In genomic region chr1:15409400-15410222, GRCh38 we compare ENCODE assay signal across 1 cellular context.
TF ChIP-seq lines count a peak whose summit lies in the region.

Gene EFHD2 (plus strand): TSS chr1:15409888. CDS start chr1:15409972, 84 bp downstream.

TF ChIP-seq in K562, 482 proteins besides CTCF, POLR2A, EP300 and RAD21 (continued from another document and continues in another):
- no peak for TF ChIP-seq TRIM25 (IDR thresholded peaks at IDR 0.05; ENCODE audit: borderline replicate concordance)
- TF ChIP-seq TGIF2 (CRISPR knock-in tag; IDR thresholded peaks at IDR 0.05): no peak
- TF ChIP-seq GATA2 (CRISPR knock-in tag; IDR thresholded peaks at IDR 0.05): no peak
- peak; percentile 6; the same call in 1 of the 2 replicates for TF ChIP-seq HNRNPL (IDR thresholded peaks at IDR 0.05; ENCODE audit: low read depth, low read length)
- no peak for TF ChIP-seq HNRNPUL1 (IDR thresholded peaks at IDR 0.05; ENCODE audit: low read length)
- TF ChIP-seq HSF4 (CRISPR knock-in tag; IDR thresholded peaks at IDR 0.05; ENCODE audit: borderline replicate concordance): no peak
- TF ChIP-seq FOXK2 (conservative IDR thresholded peaks at IDR 0.05 in 1 of 2, IDR thresholded peaks at IDR 0.05 in 1 of 2; ENCODE audit: low read depth in 2 of 2): no peak
- no peak for TF ChIP-seq DDX20 (tag; IDR thresholded peaks at IDR 0.05; ENCODE audit: low read depth)
- TF ChIP-seq PHB (CRISPR knock-in tag; IDR thresholded peaks at IDR 0.05): no peak
- no peak for TF ChIP-seq ZNF780A (CRISPR knock-in tag; IDR thresholded peaks at IDR 0.05)
- TF ChIP-seq POLR3G (IDR thresholded peaks at IDR 0.05; ENCODE audit: extremely low read depth, insufficient read length, insufficient replicate concordance): no peak
- TF ChIP-seq USF2 (CRISPR knock-in tag; IDR thresholded peaks at IDR 0.05): no peak
- peak in 2 of 3 experiments; percentile 70 to 81 for TF ChIP-seq YY1 (IDR thresholded peaks at IDR 0.05; ENCODE audit: borderline replicate concordance in 1 of 3, control insufficient read depth in 1 of 3, extremely low read depth in 1 of 3, insufficient read depth in 3 of 3, insufficient read length in 1 of 3, insufficient replicate concordance in 2 of 3, low read depth in 1 of 3, low read length in 2 of 3)
- no peak for TF ChIP-seq BCOR (IDR thresholded peaks at IDR 0.05)
- TF ChIP-seq ZNF384 (IDR thresholded peaks at IDR 0.05; ENCODE audit: low read depth, low read length): no peak
- TF ChIP-seq ZFP30 (CRISPR knock-in tag; IDR thresholded peaks at IDR 0.05; ENCODE audit: borderline replicate concordance): no peak
- TF ChIP-seq NCOA4 (IDR thresholded peaks at IDR 0.05; ENCODE audit: partially characterized antibody): no peak
- TF ChIP-seq ATF6 (CRISPR knock-in tag; IDR thresholded peaks at IDR 0.05): no peak
- no peak for TF ChIP-seq ZNF41 (CRISPR knock-in tag; conservative IDR thresholded peaks at IDR 0.05)
- TF ChIP-seq SOX6 (IDR thresholded peaks at IDR 0.05): peak; percentile 46; the same call in 1 of the 2 replicates
- peak; percentile 61; the same call in 1 of the 2 replicates for TF ChIP-seq SIN3B (IDR thresholded peaks at IDR 0.05; ENCODE audit: low read depth)
- no peak for TF ChIP-seq EZH2 (IDR thresholded peaks at IDR 0.05; ENCODE audit: borderline replicate concordance, low read depth, low read length)
- TF ChIP-seq ZBTB34 (CRISPR knock-in tag; IDR thresholded peaks at IDR 0.05): no peak
- TF ChIP-seq ZNF586 (CRISPR knock-in tag; conservative IDR thresholded peaks at IDR 0.05): no peak
- TF ChIP-seq ZSCAN32 (CRISPR knock-in tag; IDR thresholded peaks at IDR 0.05): no peak
- TF ChIP-seq E2F8 (IDR thresholded peaks at IDR 0.05; ENCODE audit: low read depth, partially characterized antibody): no peak
- peak; percentile 77 for TF ChIP-seq MTA3 (IDR thresholded peaks at IDR 0.05; ENCODE audit: borderline replicate concordance)
- TF ChIP-seq RERE (CRISPR knock-in tag; IDR thresholded peaks at IDR 0.05; ENCODE audit: borderline replicate concordance): no peak
- TF ChIP-seq LARP7 (IDR thresholded peaks at IDR 0.05): no peak
- TF ChIP-seq GATAD2B (IDR thresholded peaks at IDR 0.05; ENCODE audit: borderline replicate concordance): peak; percentile 98
- TF ChIP-seq SNAPC5 (CRISPR knock-in tag; IDR thresholded peaks at IDR 0.05): no peak
- TF ChIP-seq ZNF75A (CRISPR knock-in tag; IDR thresholded peaks at IDR 0.05): no peak
- peak; percentile 80 for TF ChIP-seq ARID4B (CRISPR knock-in tag; IDR thresholded peaks at IDR 0.05)
- TF ChIP-seq RAD51 (IDR thresholded peaks at IDR 0.05; ENCODE audit: borderline replicate concordance, low read depth): no peak
- TF ChIP-seq HES1 (IDR thresholded peaks at IDR 0.05; ENCODE audit: low read depth): no peak
- no peak for TF ChIP-seq RFX7 (CRISPR knock-in tag; IDR thresholded peaks at IDR 0.05)
- no peak for TF ChIP-seq ZNF695 (CRISPR knock-in tag; IDR thresholded peaks at IDR 0.05)
- TF ChIP-seq IRF9 (tag; IDR thresholded peaks at IDR 0.05): no peak
- TF ChIP-seq CREM (IDR thresholded peaks at IDR 0.05; ENCODE audit: low read depth): peak; percentile 87
